ENCODE assay signal across 1 cellular context in the genomic region with DNA sequence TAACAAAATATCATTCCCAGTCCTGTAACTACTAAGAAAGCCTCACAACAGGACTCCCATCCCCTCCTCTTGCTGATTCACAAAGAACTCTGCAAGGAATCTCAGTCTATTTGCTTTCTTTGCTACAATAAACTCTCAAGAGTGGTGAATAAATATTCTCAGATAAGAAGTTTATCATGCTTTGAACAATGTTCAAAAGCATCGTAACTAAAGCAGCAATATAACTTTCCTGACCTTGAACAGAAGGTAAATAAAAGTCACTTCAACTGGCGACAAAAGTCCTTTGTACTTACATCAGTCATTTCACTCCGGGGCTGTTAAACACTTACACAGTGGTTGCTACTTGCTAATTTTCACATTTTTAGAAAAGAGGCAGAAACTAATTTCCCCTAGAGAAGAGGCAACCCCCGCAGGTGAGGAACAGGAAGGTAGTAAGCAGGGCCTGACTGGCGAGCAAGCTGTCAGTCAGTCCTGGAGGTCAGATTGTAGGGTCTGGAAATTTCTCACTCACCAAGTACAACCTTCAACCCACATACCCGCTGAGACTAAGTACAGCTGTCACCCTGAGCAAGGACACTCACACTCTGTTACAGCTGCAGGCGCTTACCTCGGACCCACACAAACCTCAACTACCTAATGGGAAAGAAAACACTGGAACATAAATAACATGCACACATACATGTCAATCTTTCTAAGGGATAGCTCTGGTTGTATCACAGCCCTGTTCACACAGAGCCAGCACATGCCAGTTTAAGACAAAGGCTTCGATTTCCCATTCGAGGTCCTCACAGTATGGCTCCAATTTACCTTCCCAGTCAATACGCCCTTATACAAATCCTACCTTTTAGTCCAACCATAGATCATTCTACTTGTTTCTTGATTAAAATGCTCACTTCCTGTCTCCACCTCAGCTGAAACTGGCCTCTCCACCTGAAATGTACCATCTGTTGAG.
TF ChIP-seq lines count a peak whose summit lies in the region.

No MANE protein-coding gene starts in this region.

TF ChIP-seq in HepG2, 621 proteins besides CTCF, POLR2A, EP300 and RAD21 (continued from another document and continues in another):
- TF ChIP-seq, protein P1, sequence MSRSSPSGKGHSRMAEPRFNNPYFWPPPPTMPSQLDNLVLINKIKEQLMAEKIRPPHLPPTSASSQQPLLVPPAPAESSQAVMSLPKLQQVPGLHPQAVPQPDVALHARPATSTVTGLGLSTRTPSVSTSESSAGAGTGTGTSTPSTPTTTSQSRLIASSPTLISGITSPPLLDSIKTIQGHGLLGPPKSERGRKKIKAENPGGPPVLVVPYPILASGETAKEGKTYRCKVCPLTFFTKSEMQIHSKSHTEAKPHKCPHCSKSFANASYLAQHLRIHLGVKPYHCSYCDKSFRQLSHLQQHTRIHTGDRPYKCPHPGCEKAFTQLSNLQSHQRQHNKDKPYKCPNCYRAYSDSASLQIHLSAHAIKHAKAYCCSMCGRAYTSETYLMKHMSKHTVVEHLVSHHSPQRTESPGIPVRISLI (CRISPR knock-in tag; IDR thresholded peaks at IDR 0.05; ENCODE audit: borderline replicate concordance): no peak
- TF ChIP-seq, protein P2, sequence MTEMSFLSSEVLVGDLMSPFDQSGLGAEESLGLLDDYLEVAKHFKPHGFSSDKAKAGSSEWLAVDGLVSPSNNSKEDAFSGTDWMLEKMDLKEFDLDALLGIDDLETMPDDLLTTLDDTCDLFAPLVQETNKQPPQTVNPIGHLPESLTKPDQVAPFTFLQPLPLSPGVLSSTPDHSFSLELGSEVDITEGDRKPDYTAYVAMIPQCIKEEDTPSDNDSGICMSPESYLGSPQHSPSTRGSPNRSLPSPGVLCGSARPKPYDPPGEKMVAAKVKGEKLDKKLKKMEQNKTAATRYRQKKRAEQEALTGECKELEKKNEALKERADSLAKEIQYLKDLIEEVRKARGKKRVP (CRISPR knock-in tag; IDR thresholded peaks at IDR 0.05): peak in 1 of 2 experiments; percentile 62; a peak in 2 of 4 replicates
- TF ChIP-seq ZNF292 (CRISPR knock-in tag; IDR thresholded peaks at IDR 0.05; ENCODE audit: borderline replicate concordance, low read depth): peak; percentile 68; the same call in 1 of the 2 replicates
- TF ChIP-seq GFI1 (CRISPR knock-in tag; IDR thresholded peaks at IDR 0.05; ENCODE audit: borderline replicate concordance): peak; percentile 89
- TF ChIP-seq, protein P3, sequence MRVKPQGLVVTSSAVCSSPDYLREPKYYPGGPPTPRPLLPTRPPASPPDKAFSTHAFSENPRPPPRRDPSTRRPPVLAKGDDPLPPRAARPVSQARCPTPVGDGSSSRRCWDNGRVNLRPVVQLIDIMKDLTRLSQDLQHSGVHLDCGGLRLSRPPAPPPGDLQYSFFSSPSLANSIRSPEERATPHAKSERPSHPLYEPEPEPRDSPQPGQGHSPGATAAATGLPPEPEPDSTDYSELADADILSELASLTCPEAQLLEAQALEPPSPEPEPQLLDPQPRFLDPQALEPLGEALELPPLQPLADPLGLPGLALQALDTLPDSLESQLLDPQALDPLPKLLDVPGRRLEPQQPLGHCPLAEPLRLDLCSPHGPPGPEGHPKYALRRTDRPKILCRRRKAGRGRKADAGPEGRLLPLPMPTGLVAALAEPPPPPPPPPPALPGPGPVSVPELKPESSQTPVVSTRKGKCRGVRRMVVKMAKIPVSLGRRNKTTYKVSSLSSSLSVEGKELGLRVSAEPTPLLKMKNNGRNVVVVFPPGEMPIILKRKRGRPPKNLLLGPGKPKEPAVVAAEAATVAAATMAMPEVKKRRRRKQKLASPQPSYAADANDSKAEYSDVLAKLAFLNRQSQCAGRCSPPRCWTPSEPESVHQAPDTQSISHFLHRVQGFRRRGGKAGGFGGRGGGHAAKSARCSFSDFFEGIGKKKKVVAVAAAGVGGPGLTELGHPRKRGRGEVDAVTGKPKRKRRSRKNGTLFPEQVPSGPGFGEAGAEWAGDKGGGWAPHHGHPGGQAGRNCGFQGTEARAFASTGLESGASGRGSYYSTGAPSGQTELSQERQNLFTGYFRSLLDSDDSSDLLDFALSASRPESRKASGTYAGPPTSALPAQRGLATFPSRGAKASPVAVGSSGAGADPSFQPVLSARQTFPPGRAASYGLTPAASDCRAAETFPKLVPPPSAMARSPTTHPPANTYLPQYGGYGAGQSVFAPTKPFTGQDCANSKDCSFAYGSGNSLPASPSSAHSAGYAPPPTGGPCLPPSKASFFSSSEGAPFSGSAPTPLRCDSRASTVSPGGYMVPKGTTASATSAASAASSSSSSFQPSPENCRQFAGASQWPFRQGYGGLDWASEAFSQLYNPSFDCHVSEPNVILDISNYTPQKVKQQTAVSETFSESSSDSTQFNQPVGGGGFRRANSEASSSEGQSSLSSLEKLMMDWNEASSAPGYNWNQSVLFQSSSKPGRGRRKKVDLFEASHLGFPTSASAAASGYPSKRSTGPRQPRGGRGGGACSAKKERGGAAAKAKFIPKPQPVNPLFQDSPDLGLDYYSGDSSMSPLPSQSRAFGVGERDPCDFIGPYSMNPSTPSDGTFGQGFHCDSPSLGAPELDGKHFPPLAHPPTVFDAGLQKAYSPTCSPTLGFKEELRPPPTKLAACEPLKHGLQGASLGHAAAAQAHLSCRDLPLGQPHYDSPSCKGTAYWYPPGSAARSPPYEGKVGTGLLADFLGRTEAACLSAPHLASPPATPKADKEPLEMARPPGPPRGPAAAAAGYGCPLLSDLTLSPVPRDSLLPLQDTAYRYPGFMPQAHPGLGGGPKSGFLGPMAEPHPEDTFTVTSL (CRISPR knock-in tag; IDR thresholded peaks at IDR 0.05; ENCODE audit: borderline replicate concordance): peak; percentile 77; the same call in 1 of the 2 replicates
- no peak for TF ChIP-seq SRY (CRISPR knock-in tag; IDR thresholded peaks at IDR 0.05)
- TF ChIP-seq MYNN (CRISPR knock-in tag; IDR thresholded peaks at IDR 0.05; ENCODE audit: low read depth): no peak
- TF ChIP-seq NCOR1 (IDR thresholded peaks at IDR 0.05; ENCODE audit: borderline replicate concordance, low read length): peak; percentile 49; the same call in 1 of the 2 replicates
- TF ChIP-seq, protein P4, sequence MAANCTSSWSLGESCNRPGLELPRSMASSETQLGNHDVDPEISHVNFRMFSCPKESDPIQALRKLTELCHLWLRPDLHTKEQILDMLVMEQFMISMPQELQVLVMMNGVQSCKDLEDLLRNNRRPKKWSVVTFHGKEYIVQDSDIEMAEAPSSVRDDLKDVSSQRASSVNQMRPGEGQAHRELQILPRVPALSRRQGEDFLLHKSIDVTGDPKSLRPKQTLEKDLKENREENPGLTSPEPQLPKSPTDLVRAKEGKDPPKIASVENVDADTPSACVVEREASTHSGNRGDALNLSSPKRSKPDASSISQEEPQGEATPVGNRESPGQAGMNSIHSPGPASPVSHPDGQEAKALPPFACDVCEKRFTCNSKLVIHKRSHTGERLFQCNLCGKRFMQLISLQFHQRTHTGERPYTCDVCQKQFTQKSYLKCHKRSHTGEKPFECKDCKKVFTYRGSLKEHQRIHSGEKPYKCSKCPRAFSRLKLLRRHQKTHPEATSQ (CRISPR knock-in tag; IDR thresholded peaks at IDR 0.05; ENCODE audit: borderline replicate concordance): 0 out of 2 replicates have a peak, but pooled peaks have one; percentile 10
- peak; percentile 47; the same call in 1 of the 2 replicates for TF ChIP-seq SMAD3 (CRISPR knock-in tag; IDR thresholded peaks at IDR 0.05)
- TF ChIP-seq ZNF607 (CRISPR knock-in tag; IDR thresholded peaks at IDR 0.05; ENCODE audit: borderline replicate concordance): no peak
- TF ChIP-seq MBD4 (IDR thresholded peaks at IDR 0.05; ENCODE audit: borderline replicate concordance, low read length): no peak; the same call in 1 of the 2 replicates
- no peak for TF ChIP-seq CREB1 (IDR thresholded peaks at IDR 0.05)
- peak; percentile 24; the same call in 1 of the 2 replicates for TF ChIP-seq CREB1 (CRISPR knock-in tag; IDR thresholded peaks at IDR 0.05)
- 0 out of 2 replicates have a peak, but pooled peaks have one; percentile 30 for TF ChIP-seq ZNF780A (CRISPR knock-in tag; IDR thresholded peaks at IDR 0.05)
- TF ChIP-seq FOXA1 (IDR thresholded peaks at IDR 0.05): no peak
- peak; percentile 67 for TF ChIP-seq FOXA1 (CRISPR knock-in tag; IDR thresholded peaks at IDR 0.05)
- TF ChIP-seq NR2C2 (CRISPR knock-in tag; IDR thresholded peaks at IDR 0.05; ENCODE audit: borderline replicate concordance): no peak
- 0 out of 4 replicates have a peak, but pooled peaks of 1 of the 2 experiments have one; percentile 19 for TF ChIP-seq NR2F1 (CRISPR knock-in tag; IDR thresholded peaks at IDR 0.05)
- no peak for TF ChIP-seq ZNF33A (CRISPR knock-in tag; IDR thresholded peaks at IDR 0.05; ENCODE audit: borderline replicate concordance)
- TF ChIP-seq HNRNPUL1 (IDR thresholded peaks at IDR 0.05; ENCODE audit: low read depth, low read length): no peak
- TF ChIP-seq NFKB2 (CRISPR knock-in tag; IDR thresholded peaks at IDR 0.05; ENCODE audit: borderline replicate concordance): no peak
- peak; percentile 37 for TF ChIP-seq PPARG (CRISPR knock-in tag; conservative IDR thresholded peaks at IDR 0.05)
- TF ChIP-seq, protein P5, sequence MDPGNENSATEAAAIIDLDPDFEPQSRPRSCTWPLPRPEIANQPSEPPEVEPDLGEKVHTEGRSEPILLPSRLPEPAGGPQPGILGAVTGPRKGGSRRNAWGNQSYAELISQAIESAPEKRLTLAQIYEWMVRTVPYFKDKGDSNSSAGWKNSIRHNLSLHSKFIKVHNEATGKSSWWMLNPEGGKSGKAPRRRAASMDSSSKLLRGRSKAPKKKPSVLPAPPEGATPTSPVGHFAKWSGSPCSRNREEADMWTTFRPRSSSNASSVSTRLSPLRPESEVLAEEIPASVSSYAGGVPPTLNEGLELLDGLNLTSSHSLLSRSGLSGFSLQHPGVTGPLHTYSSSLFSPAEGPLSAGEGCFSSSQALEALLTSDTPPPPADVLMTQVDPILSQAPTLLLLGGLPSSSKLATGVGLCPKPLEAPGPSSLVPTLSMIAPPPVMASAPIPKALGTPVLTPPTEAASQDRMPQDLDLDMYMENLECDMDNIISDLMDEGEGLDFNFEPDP (CRISPR knock-in tag; conservative IDR thresholded peaks at IDR 0.05): no peak
- TF ChIP-seq RCOR2 (CRISPR knock-in tag; IDR thresholded peaks at IDR 0.05): peak; percentile 66; the same call in 1 of the 2 replicates
- 0 out of 2 replicates have a peak, but pooled peaks have one; percentile 44 for TF ChIP-seq KDM1A (CRISPR knock-in tag; IDR thresholded peaks at IDR 0.05)
- no peak for TF ChIP-seq ZNF383 (CRISPR knock-in tag; IDR thresholded peaks at IDR 0.05; ENCODE audit: borderline replicate concordance)
- TF ChIP-seq, protein P6, sequence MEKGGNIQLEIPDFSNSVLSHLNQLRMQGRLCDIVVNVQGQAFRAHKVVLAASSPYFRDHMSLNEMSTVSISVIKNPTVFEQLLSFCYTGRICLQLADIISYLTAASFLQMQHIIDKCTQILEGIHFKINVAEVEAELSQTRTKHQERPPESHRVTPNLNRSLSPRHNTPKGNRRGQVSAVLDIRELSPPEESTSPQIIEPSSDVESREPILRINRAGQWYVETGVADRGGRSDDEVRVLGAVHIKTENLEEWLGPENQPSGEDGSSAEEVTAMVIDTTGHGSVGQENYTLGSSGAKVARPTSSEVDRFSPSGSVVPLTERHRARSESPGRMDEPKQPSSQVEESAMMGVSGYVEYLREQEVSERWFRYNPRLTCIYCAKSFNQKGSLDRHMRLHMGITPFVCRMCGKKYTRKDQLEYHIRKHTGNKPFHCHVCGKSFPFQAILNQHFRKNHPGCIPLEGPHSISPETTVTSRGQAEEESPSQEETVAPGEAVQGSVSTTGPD (CRISPR knock-in tag; IDR thresholded peaks at IDR 0.05): no peak
- TF ChIP-seq, protein P7, sequence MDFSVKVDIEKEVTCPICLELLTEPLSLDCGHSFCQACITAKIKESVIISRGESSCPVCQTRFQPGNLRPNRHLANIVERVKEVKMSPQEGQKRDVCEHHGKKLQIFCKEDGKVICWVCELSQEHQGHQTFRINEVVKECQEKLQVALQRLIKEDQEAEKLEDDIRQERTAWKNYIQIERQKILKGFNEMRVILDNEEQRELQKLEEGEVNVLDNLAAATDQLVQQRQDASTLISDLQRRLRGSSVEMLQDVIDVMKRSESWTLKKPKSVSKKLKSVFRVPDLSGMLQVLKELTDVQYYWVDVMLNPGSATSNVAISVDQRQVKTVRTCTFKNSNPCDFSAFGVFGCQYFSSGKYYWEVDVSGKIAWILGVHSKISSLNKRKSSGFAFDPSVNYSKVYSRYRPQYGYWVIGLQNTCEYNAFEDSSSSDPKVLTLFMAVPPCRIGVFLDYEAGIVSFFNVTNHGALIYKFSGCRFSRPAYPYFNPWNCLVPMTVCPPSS (IDR thresholded peaks at IDR 0.05): no peak
- no peak for TF ChIP-seq ZNF3 (CRISPR knock-in tag; IDR thresholded peaks at IDR 0.05)
- TF ChIP-seq FOXA3 (CRISPR knock-in tag; IDR thresholded peaks at IDR 0.05): peak; percentile 83
- TF ChIP-seq, protein P8, sequence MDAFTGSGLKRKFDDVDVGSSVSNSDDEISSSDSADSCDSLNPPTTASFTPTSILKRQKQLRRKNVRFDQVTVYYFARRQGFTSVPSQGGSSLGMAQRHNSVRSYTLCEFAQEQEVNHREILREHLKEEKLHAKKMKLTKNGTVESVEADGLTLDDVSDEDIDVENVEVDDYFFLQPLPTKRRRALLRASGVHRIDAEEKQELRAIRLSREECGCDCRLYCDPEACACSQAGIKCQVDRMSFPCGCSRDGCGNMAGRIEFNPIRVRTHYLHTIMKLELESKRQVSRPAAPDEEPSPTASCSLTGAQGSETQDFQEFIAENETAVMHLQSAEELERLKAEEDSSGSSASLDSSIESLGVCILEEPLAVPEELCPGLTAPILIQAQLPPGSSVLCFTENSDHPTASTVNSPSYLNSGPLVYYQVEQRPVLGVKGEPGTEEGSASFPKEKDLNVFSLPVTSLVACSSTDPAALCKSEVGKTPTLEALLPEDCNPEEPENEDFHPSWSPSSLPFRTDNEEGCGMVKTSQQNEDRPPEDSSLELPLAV (CRISPR knock-in tag; conservative IDR thresholded peaks at IDR 0.05; ENCODE audit: low read depth): no peak
- peak; percentile 83; the same call in 1 of the 2 replicates for TF ChIP-seq TBX3 (IDR thresholded peaks at IDR 0.05; ENCODE audit: borderline replicate concordance)
- 0 out of 2 replicates have a peak, but pooled peaks have one; percentile 32 for TF ChIP-seq HMG20B (CRISPR knock-in tag; conservative IDR thresholded peaks at IDR 0.05)
- TF ChIP-seq SP2 (CRISPR knock-in tag; IDR thresholded peaks at IDR 0.05): no peak
- TF ChIP-seq CREM (IDR thresholded peaks at IDR 0.05): peak; percentile 87
- TF ChIP-seq CREM (CRISPR knock-in tag; IDR thresholded peaks at IDR 0.05): no peak
- TF ChIP-seq NR2F2 (IDR thresholded peaks at IDR 0.05; ENCODE audit: borderline replicate concordance, low read depth): peak; percentile 38; the same call in 1 of the 2 replicates
- no peak for TF ChIP-seq HNRNPH1 (optimal IDR thresholded peaks at IDR 0.05; ENCODE audit: low read depth, low read length)
- no peak for TF ChIP-seq ZNF446 (CRISPR knock-in tag; IDR thresholded peaks at IDR 0.05)
